Comparison of ENCODE assay signal across 8 cellular contexts in the genomic region with DNA sequence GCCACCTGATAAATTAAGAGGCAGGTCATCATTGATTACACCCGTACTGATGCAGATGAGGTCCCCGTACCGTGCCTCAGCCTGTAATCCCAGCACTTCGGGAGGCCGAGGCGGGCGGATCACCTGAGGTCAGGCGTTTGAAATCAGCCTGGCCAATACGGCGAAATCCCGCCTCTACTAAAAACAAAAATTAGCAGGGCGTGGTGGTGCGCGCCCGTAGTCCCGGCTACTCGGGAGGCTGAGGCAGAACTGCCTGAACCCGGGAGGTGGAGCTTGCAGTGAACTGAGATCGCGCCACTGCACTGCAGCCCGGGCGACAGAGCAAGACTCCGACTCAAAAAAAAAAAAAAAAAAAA. TPM values are rescaled to one million over a fixed set of nuclear protein-coding genes. Genes with fewer than 3 reads are reported as not detected.
DNase-seq lines count a peak whose midpoint lies in the region; ATAC-seq and TF ChIP-seq lines count a peak whose summit lies in the region.

No MANE protein-coding gene starts in this region.

- TF ChIP-seq CTCF in colonic mucosa (IDR thresholded peaks at IDR 0.05) (no peak), vagina (IDR thresholded peaks at IDR 0.05) (no peak)

- H3K4me3 ChIP-seq in colonic mucosa (peak overlapping the region; percentile 54), mucosa of rectum (ENCODE audit: low read length in 2 of 2) (peak overlapping the region; percentile 74 to 81), vagina (peak overlapping the region; percentile 53 to 56)

- peaks cover 68% of the 10 kb centered on the region for H3K4me1 Mint-ChIP-seq in stimulated activated naive CD8-positive, alpha-beta T cell treated with anti-CD3 and anti-CD28 coated beads, Interleukin-15, Interleukin-2, amounts not matched to agents 100 ng/mL and 50 ng/mL, for 24 hours (ENCODE audit: low read depth)

- DNase-seq in stimulated activated naive CD8-positive, alpha-beta T cell treated with anti-CD3 and anti-CD28 coated beads, Interleukin-15, Interleukin-2, amounts not matched to agents 100 U/mL and 50 U/mL, for 24 hours: no peak
- DNase-seq in colonic mucosa: no peak
- DNase-seq in vagina (ENCODE audit: extremely low spot score in 2 of 2): no peak
- DNase-seq in stimulated activated CD4-positive, alpha-beta T cell treated with anti-CD3 and anti-CD28 coated beads, Interleukin-12 subunit alpha, Interleukin-12 subunit beta, amount 100 ng/mL, for 4 hours: no peak

- H3K36me3 Mint-ChIP-seq in stimulated activated naive CD8-positive, alpha-beta T cell treated with anti-CD3 and anti-CD28 coated beads, Interleukin-15, Interleukin-2, amounts not matched to agents 100 ng/mL and 50 ng/mL, for 24 hours (ENCODE audit: low read depth): peaks cover 28% of the 10 kb centered on the region

- intact Hi-C loops in colonic mucosa (cut with DNase I): no loop called here
- intact Hi-C loops in vagina (cut with DNase I): no loop called here

- peak overlapping the region; percentile 45 for H3K4me3 Mint-ChIP-seq in stimulated activated naive CD8-positive, alpha-beta T cell treated with anti-CD3 and anti-CD28 coated beads, Interleukin-15, Interleukin-2, amounts not matched to agents 100 ng/mL and 50 ng/mL, for 24 hours

- H3K9me3 ChIP-seq in colonic mucosa: no peaks in the 10 kb centered on the region
- no peaks in the 10 kb centered on the region for H3K9me3 ChIP-seq in mucosa of rectum (ENCODE audit: control insufficient read depth in 2 of 2, low read length in 2 of 2)
- H3K9me3 ChIP-seq in vagina: no peaks in the 10 kb centered on the region

- no peaks in the 10 kb centered on the region for H3K36me3 ChIP-seq in colonic mucosa
- no peaks in the 10 kb centered on the region for H3K36me3 ChIP-seq in mucosa of rectum (ENCODE audit: control insufficient read depth in 2 of 2, insufficient read depth in 2 of 2, low read length in 2 of 2)
- no peaks in the 10 kb centered on the region for H3K36me3 ChIP-seq in vagina

- no peaks in the 10 kb centered on the region for H3K9me3 Mint-ChIP-seq in stimulated activated naive CD8-positive, alpha-beta T cell treated with anti-CD3 and anti-CD28 coated beads, Interleukin-15, Interleukin-2, amounts not matched to agents 100 ng/mL and 50 ng/mL, for 24 hours

- H3K9ac ChIP-seq in colonic mucosa (ENCODE audit: low read depth in 2 of 2, low read length in 2 of 2) (peak overlapping the region in 1 of 2 donors; percentile 68), mucosa of rectum (ENCODE audit: low read depth in 1 of 2, low read length in 2 of 2) (peak overlapping the region; percentile 63 to 72)

- no peak for ATAC-seq in stimulated activated naive CD8-positive, alpha-beta T cell treated with anti-CD3 and anti-CD28 coated beads, Interleukin-15, Interleukin-2, amounts not matched to agents 100 U/mL and 50 U/mL, for 24 hours
- ATAC-seq in HG03025 (IDR thresholded peaks at IDR 0.05; ENCODE audit: low FRiP score, unreplicated experiment) (no peak), GM18907 (IDR thresholded peaks at IDR 0.05; ENCODE audit: unreplicated experiment) (no peak)

- no peak for TF ChIP-seq POLR2A in vagina (IDR thresholded peaks at IDR 0.05)

- H3K27ac Mint-ChIP-seq in stimulated activated naive CD8-positive, alpha-beta T cell treated with anti-CD3 and anti-CD28 coated beads, Interleukin-15, Interleukin-2, amounts not matched to agents 100 ng/mL and 50 ng/mL, for 24 hours: no peak overlapping the region

- H3K27me3 Mint-ChIP-seq in stimulated activated naive CD8-positive, alpha-beta T cell treated with anti-CD3 and anti-CD28 coated beads, Interleukin-15, Interleukin-2, amounts not matched to agents 100 ng/mL and 50 ng/mL, for 24 hours: no peaks in the 10 kb centered on the region

- no peaks in the 10 kb centered on the region for H3K27me3 ChIP-seq in colonic mucosa
- no peaks in the 10 kb centered on the region for H3K27me3 ChIP-seq in mucosa of rectum (ENCODE audit: control insufficient read depth in 2 of 2, insufficient read depth in 2 of 2, low read length in 2 of 2)
- no peaks in the 10 kb centered on the region for H3K27me3 ChIP-seq in vagina

- H3K4me1 ChIP-seq in colonic mucosa (no peaks in the 10 kb centered on the region), mucosa of rectum (ENCODE audit: control insufficient read depth in 2 of 2, insufficient read depth in 2 of 2, low read length in 2 of 2) (peaks cover 0 to 5% of the 10 kb centered on the region in 2 donors), vagina (peaks cover 23% of the 10 kb centered on the region)

- H3K27ac ChIP-seq in colonic mucosa (peak overlapping the region; percentile 62), mucosa of rectum (ENCODE audit: low read depth in 2 of 2, low read length in 2 of 2) (peak overlapping the region; percentile 67 to 72), vagina (peak overlapping the region; percentile 47)

RNA-seq across cellular contexts. Expression of a gene that starts 0.7 kb away (rescaled TPM):
- total RNA-seq in colonic mucosa: 100 to 1,000 TPM in 1 of 2 donors, 10 to 100 TPM in 1; 51.7 to 103 TPM
- total RNA-seq in vagina: 53.5 TPM

RNA-seq across cellular contexts. Expression of a gene that starts 55.7 kb away (rescaled TPM):
- total RNA-seq in colonic mucosa (100 to 1,000 TPM in 1 of 2 donors, 10 to 100 TPM in 1; 32.8 to 131 TPM), vagina (11.3 TPM)
